In the genomic region with DNA sequence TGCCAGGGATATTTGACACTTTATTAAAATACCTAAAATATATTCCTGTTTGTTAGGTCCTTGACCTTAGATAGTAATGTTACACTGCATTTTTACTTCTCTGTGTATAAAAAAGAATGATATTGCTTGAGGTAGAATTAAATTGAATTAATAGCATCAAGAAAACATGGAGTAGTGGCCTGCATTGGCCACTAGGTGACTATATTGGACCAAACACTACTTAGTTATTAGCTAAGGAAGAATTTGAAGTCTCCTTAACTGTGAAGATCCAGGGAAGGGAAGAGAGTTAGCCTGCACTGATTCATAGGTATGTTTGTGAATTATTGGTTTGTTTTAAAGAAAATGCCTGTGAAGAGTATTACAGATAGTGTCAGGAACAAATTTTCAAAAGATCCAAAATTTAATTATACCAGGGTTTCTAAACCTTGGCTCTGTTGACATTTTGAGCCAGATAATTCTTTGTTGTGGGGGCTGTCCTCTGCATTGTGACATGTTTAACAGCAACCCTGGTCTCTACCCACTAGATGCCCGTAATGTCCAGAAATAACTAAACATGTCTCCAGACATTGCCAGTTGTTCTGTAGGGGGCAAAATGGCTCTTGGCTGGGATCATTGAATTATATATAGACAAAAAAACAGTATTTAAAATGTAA, we compare ENCODE assay signal across 1 cellular context.
TF ChIP-seq lines count a peak whose summit lies in the region.

No MANE protein-coding gene starts in this region.

TF ChIP-seq in K562, 482 proteins besides CTCF, POLR2A, EP300 and RAD21 (continued from another document):
- TF ChIP-seq PBX2 (CRISPR knock-in tag; IDR thresholded peaks at IDR 0.05; ENCODE audit: low read depth) (no peak), PBX2 (tag; conservative IDR thresholded peaks at IDR 0.05; ENCODE audit: low read depth) (no peak), BRF1 (IDR thresholded peaks at IDR 0.05; ENCODE audit: borderline replicate concordance, extremely low read depth, insufficient read length) (no peak), HDAC6 (IDR thresholded peaks at IDR 0.05; ENCODE audit: low read depth, low read length) (no peak)
